32 cellular contexts compared by ENCODE assay signal in genomic region chr2:232219932-232220331, GRCh38.
"Had no signal": no experiment of that assay in that cellular context is flagged by ENCODE, and none has a peak within 500 bp of the region (broad histone marks: within the 10 kb centered on the region; RNA-seq: fewer than 3 reads in every experiment).

No MANE protein-coding gene starts in this region.

- H3K4me3 ChIP-seq: ascending aorta, cardiac muscle cell, colonic mucosa, gastrocnemius medialis, left lung, lower lobe of right lung, ovary, right lobe of liver, stomach, suprapubic skin, tibial artery, upper lobe of right lung had no signal

- H3K4me3 Mint-ChIP-seq: activated CD4-positive, alpha-beta T cell treated with anti-CD3 and anti-CD28 coated beads for 36 hours; activated naive CD4-positive, alpha-beta T cell treated with anti-CD3 and anti-CD28 coated beads, Interleukin-2, amount 10 ng/mL, durations not matched to agents 7 days and 5 days; brain; nephron; stimulated activated effector memory CD8-positive, alpha-beta T cell treated with anti-CD3 and anti-CD28 coated beads, Interleukin-12 subunit alpha, Interleukin-12 subunit beta, amount 100 ng/mL, for 72 hours; T-helper 2 cell treated with Interferon-gamma antibody and Interleukin-4, amounts not matched to agents 5 μg/mL and 100 μg/mL, for 36 hours had no signal

- H3K27ac Mint-ChIP-seq: brain; nephron; progenitor cell of endocrine pancreas; stimulated activated effector memory CD8-positive, alpha-beta T cell treated with anti-CD3 and anti-CD28 coated beads, Interleukin-12 subunit alpha, Interleukin-12 subunit beta, amount 100 ng/mL, for 72 hours; T-helper 2 cell treated with Interferon-gamma antibody and Interleukin-4, amounts not matched to agents 5 μg/mL and 100 μg/mL, for 36 hours had no signal

- H3K27me3 Mint-ChIP-seq: activated CD4-positive, alpha-beta T cell treated with anti-CD3 and anti-CD28 coated beads for 36 hours; activated naive CD4-positive, alpha-beta T cell treated with anti-CD3 and anti-CD28 coated beads, Interleukin-2, amount 10 ng/mL, durations not matched to agents 7 days and 5 days; activated naive CD8-positive, alpha-beta T cell treated with anti-CD3 and anti-CD28 coated beads, Interleukin-2, amount 10 ng/mL, durations not matched to agents 7 days and 5 days; brain; progenitor cell of endocrine pancreas had no signal

- H3K4me1 Mint-ChIP-seq: brain, nephron had no signal

- DNase-seq: activated CD4-positive, alpha-beta T cell treated with anti-CD3 and anti-CD28 coated beads for 36 hours; activated CD4-positive, alpha-beta T cell treated with anti-CD3 and anti-CD28 coated beads, Interleukin-2, amount 50 U/mL, for 4 hours; activated CD4-positive, CD25-positive, alpha-beta regulatory T cell; activated CD8-positive, alpha-beta memory T cell treated with anti-CD3 and anti-CD28 coated beads for 24 hours; activated gamma-delta T cell; activated naive CD8-positive, alpha-beta T cell treated with anti-CD3 and anti-CD28 coated beads, Interleukin-2, amount 10 ng/mL, durations not matched to agents 7 days and 5 days; cerebellar nuclear complex; colonic mucosa; effector CD8-positive, alpha-beta T cell; gastrocnemius medialis; glutamatergic neuron; left lung; lower lobe of right lung; mesendoderm; ovary; right lobe of liver; stimulated activated CD4-positive, alpha-beta T cell treated with anti-CD3 and anti-CD28 coated beads, Interleukin-4, amount 100 ng/mL, for 24 hours; stomach; tibial artery; upper lobe of right lung had no signal

- ATAC-seq: activated CD4-positive, alpha-beta T cell treated with anti-CD3 and anti-CD28 coated beads for 36 hours; gastrocnemius medialis; left lung; lower lobe of right lung; right lobe of liver; stimulated activated effector memory CD8-positive, alpha-beta T cell treated with anti-CD3 and anti-CD28 coated beads, Interleukin-12 subunit alpha, Interleukin-12 subunit beta, amount 100 ng/mL, for 72 hours had no signal

- FAIRE-seq: endometrium, islet of Langerhans had no signal

- H3K9me3 ChIP-seq: ascending aorta, colonic mucosa, gastrocnemius medialis, left lung, lower lobe of right lung, ovary, right lobe of liver, stomach, suprapubic skin, tibial artery, upper lobe of right lung had no signal

- H3K27me3 ChIP-seq: ascending aorta, cardiac muscle cell, colonic mucosa, gastrocnemius medialis, left lung, ovary, right lobe of liver, stomach, suprapubic skin, tibial artery, upper lobe of right lung had no signal

- H3K9me3 Mint-ChIP-seq: activated naive CD4-positive, alpha-beta T cell treated with anti-CD3 and anti-CD28 coated beads, Interleukin-2, amount 10 ng/mL, durations not matched to agents 7 days and 5 days; activated naive CD8-positive, alpha-beta T cell treated with anti-CD3 and anti-CD28 coated beads, Interleukin-2, amount 10 ng/mL, durations not matched to agents 7 days and 5 days; brain; nephron; stimulated activated effector memory CD8-positive, alpha-beta T cell treated with anti-CD3 and anti-CD28 coated beads, Interleukin-12 subunit alpha, Interleukin-12 subunit beta, amount 100 ng/mL, for 72 hours; T-helper 2 cell treated with Interferon-gamma antibody and Interleukin-4, amounts not matched to agents 5 μg/mL and 100 μg/mL, for 36 hours had no signal

- H3K36me3 ChIP-seq: ascending aorta, colonic mucosa, gastrocnemius medialis, lower lobe of right lung, ovary, right lobe of liver, suprapubic skin, upper lobe of right lung had no signal

- H3K27ac ChIP-seq: ascending aorta, cardiac muscle cell, colonic mucosa, epithelial cell of prostate, gastrocnemius medialis, lower lobe of right lung, ovary, right lobe of liver, suprapubic skin, tibial artery, upper lobe of right lung had no signal

- H3K4me1 ChIP-seq: ascending aorta, colonic mucosa, gastrocnemius medialis, lower lobe of right lung, right lobe of liver, suprapubic skin, tibial artery, upper lobe of right lung had no signal

- H3K36me3 Mint-ChIP-seq: activated naive CD4-positive, alpha-beta T cell treated with anti-CD3 and anti-CD28 coated beads, Interleukin-2, amount 10 ng/mL, durations not matched to agents 7 days and 5 days; stimulated activated effector memory CD8-positive, alpha-beta T cell treated with anti-CD3 and anti-CD28 coated beads, Interleukin-12 subunit alpha, Interleukin-12 subunit beta, amount 100 ng/mL, for 72 hours had no signal
